8 cellular contexts compared by ENCODE assay signal in the genomic region with DNA sequence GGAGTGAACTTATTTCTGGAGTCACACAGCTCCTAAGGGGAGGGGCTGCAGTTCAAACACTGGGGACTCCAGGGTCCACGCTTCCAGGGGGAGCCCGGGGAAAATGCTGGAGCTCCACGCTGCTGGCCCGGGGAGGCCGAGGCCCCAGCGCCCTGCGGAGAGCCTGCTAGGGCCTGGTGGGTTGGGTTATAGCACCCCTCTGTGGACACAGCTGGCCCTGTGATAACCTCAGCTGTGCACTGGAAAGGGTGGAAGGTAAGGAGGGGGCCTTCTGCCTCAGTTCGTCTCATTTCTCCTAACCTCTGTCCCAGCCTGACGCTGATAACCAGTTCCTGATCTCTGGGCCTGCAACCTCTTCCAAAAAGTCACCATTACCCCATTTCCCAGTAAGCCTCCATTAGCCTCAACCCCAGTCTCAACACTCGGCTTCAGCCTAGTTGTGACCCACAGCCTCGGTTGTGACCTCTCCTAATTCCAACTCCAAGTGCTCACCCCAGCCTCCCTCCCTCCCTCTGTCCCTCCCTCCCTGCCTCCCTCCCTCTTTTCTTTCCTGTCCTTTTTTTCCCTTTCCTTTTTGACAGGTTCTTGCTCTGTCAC. TPM values are rescaled to one million over a fixed set of nuclear protein-coding genes. Genes with fewer than 3 reads are reported as not detected.
DNase-seq lines count a peak whose midpoint lies in the region; ATAC-seq and TF ChIP-seq lines count a peak whose summit lies in the region.

No MANE protein-coding gene starts in this region.

- H2AFZ ChIP-seq in smooth muscle cell (ENCODE audit: low read depth), result no peak overlapping the region

- H3K9me3 ChIP-seq in SJCRH30 (replicated peaks), result no peaks in the 10 kb centered on the region
- H3K9me3 ChIP-seq in smooth muscle cell (replicated peaks; ENCODE audit: low read depth), result no peaks in the 10 kb centered on the region

- DNase-seq in AG20443 (ENCODE audit: low spot score) (peak; percentile 90), GM19238 (ENCODE audit: insufficient read length, low spot score) (peak; percentile 61), SJCRH30 (peak; percentile 70 to 83), inferior parietal cortex (ENCODE audit: extremely low spot score) (peak; percentile 62), smooth muscle cell (lab: John Stamatoyannopoulos, UW; ENCODE audit: unreplicated experiment) (no peak)
- no peak for DNase-seq in activated CD4-positive, CD25-positive, alpha-beta regulatory T cell (lab: John Stamatoyannopoulos, UW)

- H3K27ac ChIP-seq in SJCRH30 (no peak overlapping the region), smooth muscle cell (ENCODE audit: low read depth) (no peak overlapping the region)

- ATAC-seq in GM21515 (IDR thresholded peaks at IDR 0.05; ENCODE audit: unreplicated experiment), result no peak

- no peaks in the 10 kb centered on the region for H3K79me2 ChIP-seq in smooth muscle cell (ENCODE audit: low read depth)

- H3K36me3 ChIP-seq in SJCRH30, result no peaks in the 10 kb centered on the region
- no peaks in the 10 kb centered on the region for H3K36me3 ChIP-seq in smooth muscle cell (ENCODE audit: low read depth)

- no peak overlapping the region for H3K9ac ChIP-seq in smooth muscle cell (ENCODE audit: low read depth)

- H3K27me3 ChIP-seq in SJCRH30 (no peaks in the 10 kb centered on the region), smooth muscle cell (ENCODE audit: low read depth) (no peaks in the 10 kb centered on the region)

- H3K27me3 Mint-ChIP-seq in brain, result peaks cover 7% of the 10 kb centered on the region

- WGBS in smooth muscle cell (ENCODE audit: low lambda C conversion rate), result 51% methylated on average over 11 of the region's 11 CpGs

- no peaks in the 10 kb centered on the region for H3K9me3 Mint-ChIP-seq in brain

- no peaks in the 10 kb centered on the region for H3F3A ChIP-seq in smooth muscle cell (ENCODE audit: low read depth)

- peak; percentile 71 to 83 for TF ChIP-seq CTCF in brain (conservative IDR thresholded peaks at IDR 0.05)
- peak; percentile 57 for TF ChIP-seq CTCF in smooth muscle cell (IDR thresholded peaks at IDR 0.05; ENCODE audit: borderline replicate concordance, insufficient read depth, poor library complexity, severe bottlenecking)

- H3K4me3 ChIP-seq in SJCRH30, result no peak overlapping the region
- no peak overlapping the region for H3K4me3 ChIP-seq in smooth muscle cell

- peak overlapping the region in 2 of 5 experiments; percentile 41 to 72 for H3K27ac Mint-ChIP-seq in brain

- no peaks in the 10 kb centered on the region for H3K36me3 Mint-ChIP-seq in brain

- H3K4me1 ChIP-seq in SJCRH30 (peaks cover 9% of the 10 kb centered on the region; the same call in 1 of the 2 replicates), smooth muscle cell (ENCODE audit: low read depth) (no peaks in the 10 kb centered on the region)

- peaks cover 24% of the 10 kb centered on the region for H3K4me1 Mint-ChIP-seq in brain

- peaks cover 25% of the 10 kb centered on the region for H4K20me1 ChIP-seq in smooth muscle cell (ENCODE audit: low read depth)

- H3K4me2 ChIP-seq in smooth muscle cell, result no peak overlapping the region

- no peak overlapping the region for H3K4me3 Mint-ChIP-seq in brain

RNA-seq across cellular contexts. Expression of gene NBL1, which starts 7.1 kb away (rescaled TPM):
- total RNA-seq in SJCRH30 (2014; rRNA removed; shearing (Covaris generic)), result 3.5 and 4.4 TPM in 2 replicates
- polyA plus RNA-seq in brain (ENCODE audit: insufficient read depth, low read depth, low replicate concordance), result 206 TPM
- 9.4 and 12.3 TPM in 2 replicates for total RNA-seq in smooth muscle cell
- 35.9 and 46.9 TPM in 2 replicates for polyA plus RNA-seq in smooth muscle cell

RNA-seq across cellular contexts. Expression of gene HTR6, which starts 13.4 kb away (rescaled TPM):
- total RNA-seq in SJCRH30 (2014; rRNA removed; shearing (Covaris generic)), result 0.05 TPM in 1 of 2 replicates, not detected in the other
- polyA plus RNA-seq in brain (ENCODE audit: insufficient read depth, low read depth, low replicate concordance), result 0.48 TPM
- not detected in 2 replicates for total RNA-seq in smooth muscle cell
- polyA plus RNA-seq in smooth muscle cell, result not detected in 2 replicates

Comparison
In these comparisons a context has a peak if more than half of its experiments do, and no peak if none do; other contexts are left out.
1. DNase-seq: peak in AG20443 (single experiment), GM19238 (single experiment), SJCRH30 (2 of 2) and inferior parietal cortex (single experiment); none in smooth muscle cell (single experiment) and activated CD4-positive, CD25-positive, alpha-beta regulatory T cell (0 of 4).